1 cellular context compared by ENCODE assay signal in genomic region chr10:102502337-102503151, GRCh38.
TF ChIP-seq lines count a peak whose summit lies in the region.

ACTR1A (minus strand) TSS chr10:102502712; CDS start chr10:102502647, 65 bp downstream.

TF ChIP-seq in HepG2, 621 proteins besides CTCF, POLR2A, EP300 and RAD21 (continued from another document and continues in another):
- TF ChIP-seq CHD4 (IDR thresholded peaks at IDR 0.05; ENCODE audit: borderline replicate concordance, low read length) (no peak), ZBTB21 (CRISPR knock-in tag; IDR thresholded peaks at IDR 0.05) (no peak), ARNTL (CRISPR knock-in tag; IDR thresholded peaks at IDR 0.05) (no peak; the same call in 1 of the 2 replicates), ZNF704 (CRISPR knock-in tag; IDR thresholded peaks at IDR 0.05; ENCODE audit: borderline replicate concordance) (no peak; the same call in 1 of the 2 replicates), FOXA1 (IDR thresholded peaks at IDR 0.05) (no peak), FOXA1 (CRISPR knock-in tag; IDR thresholded peaks at IDR 0.05) (peak; percentile 45), NFYC (CRISPR knock-in tag; IDR thresholded peaks at IDR 0.05) (peak; percentile 66), TCF7 (IDR thresholded peaks at IDR 0.05; ENCODE audit: low read depth) (peak; percentile 52), AGO2 (optimal IDR thresholded peaks at IDR 0.05; ENCODE audit: low read depth, low read length) (no peak), THAP9 (CRISPR knock-in tag; IDR thresholded peaks at IDR 0.05; ENCODE audit: borderline replicate concordance) (peak; percentile 75; the same call in 1 of the 2 replicates), MBD4 (IDR thresholded peaks at IDR 0.05; ENCODE audit: borderline replicate concordance, low read length) (no peak), ZNF761 (CRISPR knock-in tag; conservative IDR thresholded peaks at IDR 0.05) (no peak), SKIL (CRISPR knock-in tag; IDR thresholded peaks at IDR 0.05; ENCODE audit: borderline replicate concordance) (no peak), PTBP1 (IDR thresholded peaks at IDR 0.05; ENCODE audit: low read depth, low read length, poor library complexity, severe bottlenecking) (no peak), GABPB1 (CRISPR knock-in tag; IDR thresholded peaks at IDR 0.05) (peak; percentile 78), ZNF234 (CRISPR knock-in tag; conservative IDR thresholded peaks at IDR 0.05) (no peak), FOXO4 (CRISPR knock-in tag; conservative IDR thresholded peaks at IDR 0.05) (no peak), IKZF1 (IDR thresholded peaks at IDR 0.05) (no peak), MTF1 (CRISPR knock-in tag; IDR thresholded peaks at IDR 0.05) (no peak), AHDC1 (CRISPR knock-in tag; IDR thresholded peaks at IDR 0.05; ENCODE audit: borderline replicate concordance) (no peak), ZNF841 (CRISPR knock-in tag; IDR thresholded peaks at IDR 0.05; ENCODE audit: borderline replicate concordance) (no peak), BRD4 (CRISPR knock-in tag; IDR thresholded peaks at IDR 0.05) (no peak), ZHX1 (CRISPR knock-in tag; IDR thresholded peaks at IDR 0.05; ENCODE audit: low read depth) (no peak), SMC3 (IDR thresholded peaks at IDR 0.05; ENCODE audit: low read length) (no peak), ZNF235 (CRISPR knock-in tag; IDR thresholded peaks at IDR 0.05; ENCODE audit: borderline replicate concordance) (no peak), MATR3 (CRISPR knock-in tag; IDR thresholded peaks at IDR 0.05) (no peak), ZNF362 (CRISPR knock-in tag; IDR thresholded peaks at IDR 0.05; ENCODE audit: borderline replicate concordance) (no peak), MLXIP (CRISPR knock-in tag; IDR thresholded peaks at IDR 0.05; ENCODE audit: borderline replicate concordance) (no peak), ZSCAN12 (CRISPR knock-in tag; IDR thresholded peaks at IDR 0.05) (no peak), SIN3A (IDR thresholded peaks at IDR 0.05; ENCODE audit: borderline replicate concordance, low read depth, low read length) (peak; percentile 53; the same call in 1 of the 2 replicates), NR1H2 (CRISPR knock-in tag; IDR thresholded peaks at IDR 0.05; ENCODE audit: borderline replicate concordance, low read depth) (no peak), ZNF496 (CRISPR knock-in tag; IDR thresholded peaks at IDR 0.05; ENCODE audit: insufficient replicate concordance) (no peak), KAT2B (IDR thresholded peaks at IDR 0.05; ENCODE audit: borderline replicate concordance, low read depth, low read length) (no peak), ATF2 (CRISPR knock-in tag; IDR thresholded peaks at IDR 0.05) (no peak)
